Comparison of ENCODE assay signal across 9 cellular contexts in genomic region chr16:28951410-28951943, GRCh38. TPM values are rescaled to one million over a fixed set of nuclear protein-coding genes. Genes with fewer than 3 reads are reported as not detected.
DNase-seq lines count a peak whose midpoint lies in the region; ATAC-seq, FAIRE-seq and TF ChIP-seq lines count a peak whose summit lies in the region.
"Had no signal": no experiment of that assay in that cellular context is flagged by ENCODE, and none has a peak within 500 bp of the region (broad histone marks: within the 10 kb centered on the region; RNA-seq: fewer than 3 reads in every experiment).

No MANE protein-coding gene starts in this region.

- intact Hi-C loops in kidney (cut with DNase I) (no loop called here), thyroid gland (cut with DNase I) (loop anchor here (5.0 kb wide), 1 partner anchor 124 kb away; no protein-coding TSS in a partner anchor)

- peak; percentile 18 for ATAC-seq in HG02610 (IDR thresholded peaks at IDR 0.05; ENCODE audit: unreplicated experiment)
- ATAC-seq in activated naive CD4-positive, alpha-beta T cell treated with anti-CD3 and anti-CD28 coated beads, Interleukin-2, amount 50 U/mL, for 72 hours = no peak

- FAIRE-seq in kidney (lab: Jason Lieb, UNC) = no peak

- TF ChIP-seq POLR2A in thyroid gland (IDR thresholded peaks at IDR 0.05) = no peak

- CTCF ChIA-PET in BJ (lab: Yijun Ruan, JAX) = interaction anchor here (0.8 to 1.6 kb wide), 3 partner anchors 22 to 760 kb away, joined by 3 to 5 read pairs (median 3); partner anchors contain the start of genes SH2B1 and SPNS1

- TF ChIP-seq CTCF in BJ (IDR thresholded peaks at IDR 0.05; ENCODE audit: insufficient read depth, low read depth, low read length) (no peak), kidney (IDR thresholded peaks at IDR 0.05; ENCODE audit: borderline replicate concordance, extremely low read depth, insufficient read depth) (no peak), thyroid gland (IDR thresholded peaks at IDR 0.05) (no peak)

- H3K4me3 ChIP-seq in BJ (ENCODE audit: low read depth, low read length) = peak overlapping the region; percentile 88
- peak overlapping the region; percentile 68 to 73 for H3K4me3 ChIP-seq in kidney (ENCODE audit: low read length in 2 of 2)
- peak overlapping the region; percentile 61 to 95 (median 81) for H3K4me3 ChIP-seq in thyroid gland (replicated peaks in 1 of 3)

- H3K36me3 Mint-ChIP-seq in activated naive CD4-positive, alpha-beta T cell treated with anti-CD3 and anti-CD28 coated beads, Interleukin-2, amount 50 U/mL, for 72 hours = peaks cover 18 to 22% of the 10 kb centered on the region in 2 donors

- no peaks in the 10 kb centered on the region for H3K9me3 Mint-ChIP-seq in activated naive CD4-positive, alpha-beta T cell treated with anti-CD3 and anti-CD28 coated beads, Interleukin-2, amount 50 U/mL, for 72 hours

- H3K9ac ChIP-seq in kidney (ENCODE audit: low read length in 2 of 2) = peak overlapping the region in 1 of 2 donors; percentile 48

- peak overlapping the region; percentile 94 to 96 for H3K27ac Mint-ChIP-seq in activated naive CD4-positive, alpha-beta T cell treated with anti-CD3 and anti-CD28 coated beads, Interleukin-2, amount 50 U/mL, for 72 hours

- H3K27ac ChIP-seq in kidney (ENCODE audit: low read depth in 2 of 2, low read length in 2 of 2) (no peak overlapping the region), thyroid gland (peak overlapping the region in 2 of 3 donors; percentile 48)

- WGBS in thyroid gland, 2 donors = 1 to 3% methylated on average over 12 to 14 of the region's 17 CpGs

- POLR2A ChIA-PET in BJ (lab: Charles Lee) = no interaction called here

- no peak for DNase-seq in BJ (ENCODE audit: low read depth)
- DNase-seq in activated naive CD4-positive, alpha-beta T cell treated with anti-CD3 and anti-CD28 coated beads, Interleukin-2, amount 50 U/mL, for 72 hours (ENCODE audit: low spot score in 2 of 2) = no peak
- no peak for DNase-seq in kidney
- no peak for DNase-seq in thyroid gland
- no peak for DNase-seq in activated CD8-positive, alpha-beta memory T cell treated with anti-CD3 and anti-CD28 coated beads, Interleukin-2, amount 50 U/mL, for 48 hours
- DNase-seq in occipital lobe (lab: John Stamatoyannopoulos, UW) = no peak
- DNase-seq in NK-92 treated with Interleukin-12 subunit alpha and Interleukin-12 subunit beta, amount 100 ng/mL, for 24 hours (lab: John Stamatoyannopoulos, UW) = no peak

- peaks cover 7% of the 10 kb centered on the region for H3K36me3 ChIP-seq in BJ (ENCODE audit: control insufficient read depth, insufficient read depth, low read length)
- H3K36me3 ChIP-seq in kidney (ENCODE audit: control insufficient read depth in 1 of 2, insufficient read depth in 2 of 2, low read length in 2 of 2) = peaks cover 10 to 17% of the 10 kb centered on the region in 2 donors
- H3K36me3 ChIP-seq in thyroid gland = peaks cover 15 to 21% of the 10 kb centered on the region in 2 donors

- H3K4me1 ChIP-seq in kidney (ENCODE audit: control insufficient read depth in 1 of 2, insufficient read depth in 1 of 2, low read depth in 1 of 2, low read length in 2 of 2) (peaks cover 0 to 7% of the 10 kb centered on the region in 2 donors), thyroid gland (peaks cover 8 to 11% of the 10 kb centered on the region in 2 donors)

- H3K9me3 ChIP-seq in kidney (ENCODE audit: control insufficient read depth in 1 of 2, low read length in 2 of 2) = no peaks in the 10 kb centered on the region
- H3K9me3 ChIP-seq in thyroid gland = no peaks in the 10 kb centered on the region

- H3K27me3 ChIP-seq in BJ (ENCODE audit: control insufficient read depth, insufficient read depth, low read length) (no peaks in the 10 kb centered on the region), thyroid gland (no peaks in the 10 kb centered on the region)

RNA-seq across cellular contexts. Expression of gene NFATC2IP, which starts 0.7 kb away (rescaled TPM):
- 23.6 and 30.7 TPM in 2 replicates for polyA plus RNA-seq in BJ (2011; rRNA removed)
- 12.7 and 12.8 TPM in 2 replicates for polyA minus RNA-seq in BJ (2011; rRNA and poly(A)+ RNA removed)
- total RNA-seq in activated naive CD4-positive, alpha-beta T cell treated with anti-CD3 and anti-CD28 coated beads, Interleukin-2, amount 50 U/mL, for 72 hours = 10 to 100 TPM; 94.5 to 96.8 TPM
- total RNA-seq in kidney = 31.0 TPM
- 8.9 TPM for polyA plus RNA-seq in kidney (ENCODE audit: insufficient read depth, low read depth, low replicate concordance)
- 10 to 100 TPM; 20.5 to 33.6 (median 28.2) TPM for total RNA-seq in thyroid gland
- 19.8 TPM for total RNA-seq in occipital lobe

RNA-seq across cellular contexts. Expression of gene CD19, which starts 19.7 kb away (rescaled TPM):
- polyA plus RNA-seq in BJ (2011; rRNA removed) = not detected in 2 replicates
- not detected in 2 replicates for polyA minus RNA-seq in BJ (2011; rRNA and poly(A)+ RNA removed)
- total RNA-seq in activated naive CD4-positive, alpha-beta T cell treated with anti-CD3 and anti-CD28 coated beads, Interleukin-2, amount 50 U/mL, for 72 hours = 1 to 10 TPM in 1 of 2 donors, under 1 TPM in 1; 0.32 to 1.2 TPM
- total RNA-seq in kidney = 2.6 TPM
- 0.47 TPM for polyA plus RNA-seq in kidney (ENCODE audit: insufficient read depth, low read depth, low replicate concordance)
- total RNA-seq in thyroid gland = not detected
- not detected for total RNA-seq in occipital lobe
- total RNA-seq: renal cortical epithelial cell had no signal

RNA-seq across cellular contexts. Expression of gene SPNS1, which starts 23.1 kb away (rescaled TPM):
- polyA plus RNA-seq in BJ (2011; rRNA removed) (20.4 and 52.7 TPM in 2 replicates), kidney (ENCODE audit: insufficient read depth, low read depth, low replicate concordance) (34.5 TPM)
- polyA minus RNA-seq in BJ (2011; rRNA and poly(A)+ RNA removed) = 16.2 and 20.5 TPM in 2 replicates
- 10 to 100 TPM; 16.3 to 19.9 TPM for total RNA-seq in activated naive CD4-positive, alpha-beta T cell treated with anti-CD3 and anti-CD28 coated beads, Interleukin-2, amount 50 U/mL, for 72 hours
- total RNA-seq in kidney (38.4 TPM), thyroid gland (10 to 100 TPM; 16.5 to 24.2 (median 20.6) TPM), occipital lobe (17.8 TPM)

RNA-seq across cellular contexts. Expression of gene RABEP2, which starts 26.4 kb away (rescaled TPM):
- polyA plus RNA-seq in BJ (2011; rRNA removed) = 14.5 and 20.4 TPM in 2 replicates
- polyA minus RNA-seq in BJ (2011; rRNA and poly(A)+ RNA removed) = 4.7 and 5.6 TPM in 2 replicates
- total RNA-seq in activated naive CD4-positive, alpha-beta T cell treated with anti-CD3 and anti-CD28 coated beads, Interleukin-2, amount 50 U/mL, for 72 hours = 10 to 100 TPM; 20.7 to 25.1 TPM
- total RNA-seq in kidney = 30.1 TPM
- polyA plus RNA-seq in kidney (ENCODE audit: insufficient read depth, low read depth, low replicate concordance) = 21.0 TPM
- 10 to 100 TPM; 36.7 to 55.8 (median 41.2) TPM for total RNA-seq in thyroid gland
- total RNA-seq in occipital lobe = 17.8 TPM

RNA-seq across cellular contexts. Expression of gene LAT, which starts 33.4 kb away (rescaled TPM):
- 3.1 and 6.3 TPM in 2 replicates for polyA plus RNA-seq in BJ (2011; rRNA removed)
- 0.28 and 3.0 TPM in 2 replicates for polyA minus RNA-seq in BJ (2011; rRNA and poly(A)+ RNA removed)
- total RNA-seq in activated naive CD4-positive, alpha-beta T cell treated with anti-CD3 and anti-CD28 coated beads, Interleukin-2, amount 50 U/mL, for 72 hours = 100 to 1,000 TPM; 171 to 440 TPM
- 12.5 TPM for total RNA-seq in kidney
- 8.3 TPM for polyA plus RNA-seq in kidney (ENCODE audit: insufficient read depth, low read depth, low replicate concordance)
- 10 to 100 TPM in 1 of 4 donors, 1 to 10 TPM in 3; 4.4 to 10.6 (median 7.0) TPM for total RNA-seq in thyroid gland
- total RNA-seq in occipital lobe = 0.62 TPM

Comparison
In these comparisons a context has a peak if more than half of its experiments do, and no peak if none do; other contexts are left out.
1. H3K27ac ChIP-seq: peak in thyroid gland (2 of 3); none in kidney (0 of 2).
2. Peak in every context shown above with its lines, with median percentiles within 50 percentile points of each other: H3K4me3 ChIP-seq.